Comparison of ENCODE assay signal across 13 cellular contexts in the genomic region with DNA sequence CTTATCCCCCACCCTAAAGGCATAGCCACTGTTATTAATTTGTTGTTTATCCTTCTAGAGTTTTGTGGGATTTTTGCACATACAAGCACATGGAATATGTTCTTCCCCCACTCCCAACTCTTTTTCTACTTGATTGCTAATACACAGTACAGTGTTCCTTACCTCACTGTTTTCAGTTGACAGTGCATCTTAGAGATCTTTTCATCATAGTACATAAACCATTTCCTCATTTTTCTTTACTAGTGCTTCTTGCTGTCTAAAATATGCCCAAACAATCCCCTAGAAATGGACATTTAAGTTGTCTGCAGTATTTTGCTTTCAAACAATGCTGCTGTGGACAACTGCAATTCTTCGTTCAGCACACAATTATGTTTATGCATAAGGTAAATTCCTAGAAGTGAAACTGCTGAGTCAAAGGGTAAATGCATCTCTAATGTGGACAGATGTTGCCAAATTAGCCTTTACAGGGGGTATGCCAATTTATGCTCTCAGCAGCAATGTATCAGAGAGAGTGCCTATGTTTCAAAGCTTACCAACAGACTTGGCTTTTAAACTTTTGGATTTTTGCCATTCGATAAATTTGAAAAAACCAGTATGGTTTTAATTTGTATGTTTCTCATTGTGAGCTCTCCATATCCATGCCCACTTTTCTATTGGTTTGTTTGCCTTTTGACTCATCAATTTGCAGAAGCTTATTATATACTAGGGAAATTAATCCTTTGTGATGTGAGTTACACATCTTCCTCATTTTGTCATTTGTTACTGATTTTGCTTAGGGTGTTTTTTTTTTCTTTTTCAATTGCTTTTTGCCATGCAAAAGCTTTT.
A peak's percentile ranks its signal among the peaks of the same experiment; 100 is the strongest.
DNase-seq lines count a peak whose midpoint lies in the region; ATAC-seq, FAIRE-seq and TF ChIP-seq lines count a peak whose summit lies in the region.
"Had no signal": no experiment of that assay in that cellular context is flagged by ENCODE, and none has a peak within 500 bp of the region (broad histone marks: within the 10 kb centered on the region; RNA-seq: fewer than 3 reads in every experiment).

No MANE protein-coding gene starts in this region.

- no peak for TF ChIP-seq EP300 in A549 (IDR thresholded peaks at IDR 0.05)

- no peak for FAIRE-seq in A549 (lab: Jason Lieb, UNC)

- no peak for TF ChIP-seq CTCF in A549 (IDR thresholded peaks at IDR 0.05)

- 46% methylated on average over 2 of the region's 2 CpGs for WGBS in A549 (ENCODE audit: missing lambda C conversion rate)

- POLR2A ChIA-PET in A549 (lab: Yijun Ruan, JAX): no interaction called here

- H3K36me3 ChIP-seq in adipocyte (ENCODE audit: control insufficient read depth, insufficient read depth, low read length, severe bottlenecking): no peaks in the 10 kb centered on the region
- no peaks in the 10 kb centered on the region for H3K36me3 ChIP-seq in MG63
- no peaks in the 10 kb centered on the region for H3K36me3 ChIP-seq in H7 (replicated peaks; ENCODE audit: control insufficient read depth, insufficient read depth, low read length)
- H3K36me3 ChIP-seq: lower lobe of right lung had no signal

- no peaks in the 10 kb centered on the region for H3K9me3 ChIP-seq in A549
- no peaks in the 10 kb centered on the region for H3K9me3 ChIP-seq in adipocyte (ENCODE audit: control insufficient read depth, low read length)
- 0 out of 2 replicates have a peak, but pooled peaks cover 2% of the 10 kb centered on the region for H3K9me3 ChIP-seq in MG63
- H3K9me3 ChIP-seq in T-helper 17 cell (ENCODE audit: control insufficient read depth, low read length, poor library complexity, severe bottlenecking): no peaks in the 10 kb centered on the region
- H3K9me3 ChIP-seq: lower lobe of right lung had no signal

- H3K4me2 ChIP-seq in A549: peak overlapping the region; percentile 22; the same call in 1 of the 3 replicates

- H3K27ac Mint-ChIP-seq in T-helper 17 cell: no peak overlapping the region
- H3K27ac Mint-ChIP-seq: activated CD4-positive, alpha-beta T cell treated with anti-CD3 and anti-CD28 coated beads for 36 hours; H9 had no signal

- H3K27me3 ChIP-seq in adipocyte (replicated peaks; ENCODE audit: control insufficient read depth, insufficient read depth, low read length): no peaks in the 10 kb centered on the region
- H3K27me3 ChIP-seq in MG63: no peaks in the 10 kb centered on the region
- no peaks in the 10 kb centered on the region for H3K27me3 ChIP-seq in H7 (ENCODE audit: control insufficient read depth, insufficient read depth, low read length)

- peaks cover 11% of the 10 kb centered on the region; the same call in 2 of the 3 replicates for H3K4me1 ChIP-seq in A549
- peaks cover 34% of the 10 kb centered on the region for H3K4me1 ChIP-seq in adipocyte (ENCODE audit: control insufficient read depth, insufficient read depth, low read length)

- DNase-seq in A549 (ENCODE audit: low read depth in 1 of 2, low spot score in 1 of 2) (no peak), NCI-H2081 (lab: John Stamatoyannopoulos, UW) (peak; percentile 76 to 95), adipocyte (ENCODE audit: low read depth) (peak; percentile 53), MG63 (no peak), T-helper 17 cell (no peak), H7 (no peak)
- DNase-seq: activated CD4-positive, alpha-beta T cell treated with anti-CD3 and anti-CD28 coated beads for 36 hours; erythroblast; H9; lower lobe of right lung; retina had no signal

- CTCF ChIA-PET in A549 (lab: Yijun Ruan, JAX): interaction anchor here (0.8 to 5.0 kb wide), 2 partner anchors 38 to 282 kb away, joined by 3 to 53 read pairs; no protein-coding TSS in a partner anchor

- no peak overlapping the region for H3K27ac ChIP-seq in A549
- H3K27ac ChIP-seq: lower lobe of right lung had no signal

- H3K27me3 Mint-ChIP-seq in T-helper 17 cell: peaks cover 6% of the 10 kb centered on the region

- ATAC-seq in A549 (no peak), GM18907 (IDR thresholded peaks at IDR 0.05; ENCODE audit: unreplicated experiment) (peak; percentile 55), HG03196 (IDR thresholded peaks at IDR 0.05; ENCODE audit: unreplicated experiment) (no peak), T-helper 17 cell (no peak)
- ATAC-seq: activated CD4-positive, alpha-beta T cell treated with anti-CD3 and anti-CD28 coated beads for 36 hours; lower lobe of right lung had no signal

- no peak for TF ChIP-seq RAD21 in A549 (conservative IDR thresholded peaks at IDR 0.05 in 1 of 2, IDR thresholded peaks at IDR 0.05 in 1 of 2)

- H3K4me3 ChIP-seq in A549 (no peak overlapping the region), adipocyte (ENCODE audit: low read length) (no peak overlapping the region), MG63 (no peak overlapping the region), H7 (ENCODE audit: insufficient read depth, low read depth, low read length) (no peak overlapping the region)
- H3K4me3 ChIP-seq: lower lobe of right lung had no signal

- H3K9ac ChIP-seq in adipocyte (ENCODE audit: low read length): no peak overlapping the region

- no peak overlapping the region for H3K4me3 Mint-ChIP-seq in T-helper 17 cell
- H3K4me3 Mint-ChIP-seq: activated CD4-positive, alpha-beta T cell treated with anti-CD3 and anti-CD28 coated beads for 36 hours; H9 had no signal

- TF ChIP-seq POLR2A in A549 (IDR thresholded peaks at IDR 0.05; ENCODE audit: low read length): no peak

- H3K36me3 Mint-ChIP-seq in T-helper 17 cell (ENCODE audit: low read depth): no peaks in the 10 kb centered on the region

- H3K4me1 Mint-ChIP-seq in T-helper 17 cell: peaks cover 10% of the 10 kb centered on the region

TF ChIP-seq in A549, 52 proteins besides CTCF, POLR2A, EP300 and RAD21:
- TF ChIP-seq MAFK (IDR thresholded peaks at IDR 0.05; ENCODE audit: partially characterized antibody) (peak; percentile 18), CHD4 (IDR thresholded peaks at IDR 0.05; ENCODE audit: borderline replicate concordance) (no peak)

Comparison
In these comparisons a context has a peak if more than half of its experiments do, and no peak if none do; other contexts are left out.
1. DNase-seq: peak in NCI-H2081 (2 of 2) and adipocyte (single experiment); none in A549 (0 of 2), MG63 (single experiment), T-helper 17 cell (0 of 3) and H7 (single experiment).